8 cellular contexts compared by ENCODE assay signal in genomic region chr3:58491506-58492384, GRCh38. TPM values are rescaled to one million over a fixed set of nuclear protein-coding genes. Genes with fewer than 3 reads are reported as not detected.
A peak's percentile ranks its signal among the peaks of the same experiment; 100 is the strongest.
DNase-seq lines count a peak whose midpoint lies in the region; ATAC-seq and TF ChIP-seq lines count a peak whose summit lies in the region.

KCTD6 (plus strand) TSS chr3:58492096; CDS start chr3:58498756, 6,660 bp downstream.

- peaks cover 21% of the 10 kb centered on the region for H3K4me1 ChIP-seq in endocrine pancreas (ENCODE audit: control insufficient read depth, insufficient read depth, low read length)

- TF ChIP-seq CTCF in mesothelial cell of epicardium (IDR thresholded peaks at IDR 0.05; ENCODE audit: unreplicated experiment) = peak; percentile 65

- no peaks in the 10 kb centered on the region for H3K27me3 ChIP-seq in endocrine pancreas (ENCODE audit: control insufficient read depth, insufficient read depth, low read length)

- peak; percentile 92 for ATAC-seq in GM19467 (IDR thresholded peaks at IDR 0.05; ENCODE audit: unreplicated experiment)

- H3K36me3 Mint-ChIP-seq in mesothelial cell of epicardium = no peaks in the 10 kb centered on the region

- H3K4me3 ChIP-seq in endocrine pancreas (ENCODE audit: control insufficient read depth, insufficient read depth, low read length) = peak within 1 kb of the TSS; percentile 79

- H3K27ac Mint-ChIP-seq in mesothelial cell of epicardium = peak within 1 kb of the TSS; percentile 91

- peak within 1 kb of the TSS; percentile 86 for H3K9ac ChIP-seq in endocrine pancreas (ENCODE audit: control insufficient read depth, insufficient read depth, low read length)

- H3K4me3 Mint-ChIP-seq in mesothelial cell of epicardium = peak within 1 kb of the TSS; percentile 91

- H3K9me3 Mint-ChIP-seq in mesothelial cell of epicardium = no peaks in the 10 kb centered on the region

- H3K4me1 Mint-ChIP-seq in mesothelial cell of epicardium = peaks cover 55% of the 10 kb centered on the region

- DNase-seq in COLO668 (lab: John Stamatoyannopoulos, UW; ENCODE audit: unreplicated experiment) = peak; percentile 90
- DNase-seq in HS-27A (ENCODE audit: low read depth) = peak; percentile 73
- peak; percentile 90 for DNase-seq in NOMO-1 treated with DMSO at 0.1 percent for 48 hours (lab: John Stamatoyannopoulos, UW; ENCODE audit: unreplicated experiment)
- peak; percentile 72 to 77 (median 75) for DNase-seq in activated CD8-positive, alpha-beta memory T cell treated with anti-CD3 and anti-CD28 coated beads for 48 hours (ENCODE audit: low read depth in 2 of 3, low spot score in 2 of 3)
- peak; percentile 92 to 96 for DNase-seq in mesothelial cell of epicardium (ENCODE audit: low spot score in 2 of 2, unreplicated experiment in 2 of 2)
- DNase-seq in stimulated activated CD8-positive, alpha-beta memory T cell treated with anti-CD3 and anti-CD28 coated beads, Interleukin-15, amount 100 ng/mL, for 4 hours (ENCODE audit: low read depth in 2 of 2) = peak; percentile 70 to 78

- H3K9me3 ChIP-seq in endocrine pancreas (ENCODE audit: control insufficient read depth, low read length) = no peaks in the 10 kb centered on the region

- H3K27me3 Mint-ChIP-seq in mesothelial cell of epicardium (ENCODE audit: low read depth) = peaks cover 17% of the 10 kb centered on the region

- no peaks in the 10 kb centered on the region for H3K36me3 ChIP-seq in endocrine pancreas (ENCODE audit: control insufficient read depth, insufficient read depth, low read length)

RNA-seq across cellular contexts. Expression of gene KCTD6, which starts in this region (rescaled TPM):
- total RNA-seq in mesothelial cell of epicardium = 10.5 to 13.1 TPM (median 11.3 TPM) in 3 replicates

Comparison
In these comparisons a context has a peak if more than half of its experiments do, and no peak if none do; other contexts are left out.
1. Peak in every context shown above with its lines: DNase-seq, ATAC-seq and H3K4me3 ChIP-seq.